Comparison of ENCODE assay signal across 8 cellular contexts in genomic region chr13:43785166-43785680, GRCh38. TPM values are rescaled to one million over a fixed set of nuclear protein-coding genes. Genes with fewer than 3 reads are reported as not detected.
DNase-seq lines count a peak whose midpoint lies in the region; ATAC-seq and TF ChIP-seq lines count a peak whose summit lies in the region.

No MANE protein-coding gene starts in this region.

- BruUV-seq in mammary epithelial cell (replicated peaks; lab: Mats Ljungman, UMichigan): no TSS peak

- no peak for TF ChIP-seq POLR2A in vagina (IDR thresholded peaks at IDR 0.05)

- H3K4me1 ChIP-seq in heart right ventricle: peaks cover 0 to 50% (median 32%) of the 10 kb centered on the region in 9 donors
- peaks cover 19% of the 10 kb centered on the region for H3K4me1 ChIP-seq in mammary epithelial cell (ENCODE audit: insufficient read depth, low read length)
- H3K4me1 ChIP-seq in mesodermal cell (ENCODE audit: control insufficient read depth, insufficient read depth, low read length, poor library complexity, severe bottlenecking): no peaks in the 10 kb centered on the region
- H3K4me1 ChIP-seq in vagina: peaks cover 32% of the 10 kb centered on the region

- H3K9me3 ChIP-seq in heart right ventricle (no peaks in the 10 kb centered on the region), mammary epithelial cell (replicated peaks; ENCODE audit: insufficient read depth, low read length) (no peaks in the 10 kb centered on the region), mesodermal cell (ENCODE audit: control insufficient read depth, low read length) (no peaks in the 10 kb centered on the region), vagina (no peaks in the 10 kb centered on the region)

- H3K27me3 ChIP-seq in heart right ventricle (peaks cover 0 to 50% (median 26%) of the 10 kb centered on the region in 7 donors), mammary epithelial cell (ENCODE audit: insufficient read depth, low read length) (no peaks in the 10 kb centered on the region), vagina (no peaks in the 10 kb centered on the region)

- peak overlapping the region in 7 of 10 donors; percentile 38 to 90 (median 87) for H3K27ac ChIP-seq in heart right ventricle
- H3K27ac ChIP-seq in mammary epithelial cell (ENCODE audit: insufficient read depth, low read depth, low read length): no peak overlapping the region
- no peak overlapping the region for H3K27ac ChIP-seq in mesodermal cell (ENCODE audit: low read depth, low read length, severe bottlenecking)
- peak overlapping the region; percentile 75 for H3K27ac ChIP-seq in vagina

- H3K9ac ChIP-seq in mammary epithelial cell (ENCODE audit: insufficient read depth, low read length): no peak overlapping the region

- DNase-seq in heart right ventricle (no peak), cardiac septum (ENCODE audit: low spot score) (no peak), mammary epithelial cell (no peak), vagina (ENCODE audit: extremely low spot score in 2 of 2) (no peak), NCI-H1092 (lab: John Stamatoyannopoulos, UW) (no peak)

- TF ChIP-seq CTCF in heart right ventricle (IDR thresholded peaks at IDR 0.05) (no peak), mammary epithelial cell (conservative IDR thresholded peaks at IDR 0.05 in 1 of 2, IDR thresholded peaks at IDR 0.05 in 1 of 2; ENCODE audit: extremely low read depth in 1 of 2, insufficient read depth in 1 of 2, low read depth in 1 of 2, low read length in 2 of 2) (no peak), vagina (IDR thresholded peaks at IDR 0.05) (no peak)

- H3K4me2 ChIP-seq in mammary epithelial cell (ENCODE audit: insufficient read depth, low read depth, low read length): peak overlapping the region; percentile 99

- ATAC-seq in heart right ventricle (no peak), HG03097 (IDR thresholded peaks at IDR 0.05; ENCODE audit: low FRiP score, unreplicated experiment) (no peak), GM21825 (IDR thresholded peaks at IDR 0.05; ENCODE audit: unreplicated experiment) (no peak)

- peak overlapping the region; percentile 99 for H2AFZ ChIP-seq in mammary epithelial cell (ENCODE audit: low read depth, low read length)

- WGBS in heart right ventricle, 2 donors: 21 to 30% methylated on average over 12 of the region's 12 CpGs
- 74% methylated on average over 10 of the region's 12 CpGs for WGBS in mammary epithelial cell (ENCODE audit: low coverage, missing lambda C conversion rate)
- 58% methylated on average over 8 to 11 of the region's 12 CpGs for WGBS in mesodermal cell (ENCODE audit: insufficient coverage in 2 of 2), 2 experiments

- H3K36me3 ChIP-seq in heart right ventricle (no peaks in the 10 kb centered on the region), mammary epithelial cell (ENCODE audit: insufficient read depth, low read length) (no peaks in the 10 kb centered on the region), mesodermal cell (ENCODE audit: control insufficient read depth, insufficient read depth, low read length) (no peaks in the 10 kb centered on the region), vagina (no peaks in the 10 kb centered on the region)

- in situ Hi-C loops in mammary epithelial cell (cut with MboI; ENCODE audit: low sequenced_read_pairs in 2 of 2): loop anchor here (25.0 kb wide), 2 partner anchors 698 to 823 kb away; no protein-coding TSS in a partner anchor

- no peaks in the 10 kb centered on the region for H3K79me2 ChIP-seq in mammary epithelial cell (ENCODE audit: insufficient read depth, low read length)

- intact Hi-C loops in heart right ventricle (cut with DNase I) (loop anchor here in 7 of 10 donors (5.0 to 10.0 kb wide), 10 partner anchors 98 to 588 kb away; no protein-coding TSS in a partner anchor), cardiac septum (cut with DNase I) (loop anchor here (5.0 kb wide), 2 partner anchors 98 to 478 kb away; no protein-coding TSS in a partner anchor), mammary epithelial cell (cut with micrococcal nuclease) (loop anchor here (5.0 to 10.0 kb wide), 5 partner anchors 92 to 698 kb away; partner anchors contain the start of genes CCDC122 and LACC1), vagina (cut with DNase I) (no loop called here)

- CTCF ChIA-PET in mammary epithelial cell (lab: Charles Lee; ENCODE audit: low non-redundant PET): no interaction called here

- no peaks in the 10 kb centered on the region for H4K20me1 ChIP-seq in mammary epithelial cell (ENCODE audit: insufficient read depth, low read length)

- dilution Hi-C loops in mammary epithelial cell (cut with HindIII; ENCODE audit: low sequenced_read_pairs): no loop called here

- H3K4me3 ChIP-seq in heart right ventricle (peak overlapping the region in 9 of 10 donors; percentile 50 to 89 (median 72)), mammary epithelial cell (replicated peaks in 1 of 3; ENCODE audit: insufficient read depth in 1 of 3, low read depth in 2 of 3, low read length in 3 of 3) (peak overlapping the region; percentile 66 to 73 (median 72)), mesodermal cell (ENCODE audit: extremely low read depth, insufficient read depth, low read length, poor library complexity, severe bottlenecking) (peak overlapping the region; percentile 58), vagina (peak overlapping the region; percentile 60 to 64)

RNA-seq across cellular contexts. Expression of gene ENOX1, which starts 1.5 kb away (rescaled TPM):
- total RNA-seq in heart right ventricle: 10 to 100 TPM in 2 of 10 donors, 1 to 10 TPM in 8; 3.1 to 10.4 (median 7.7) TPM
- polyA plus RNA-seq in heart right ventricle: 1 to 10 TPM; 2.0 to 2.1 TPM
- total RNA-seq in cardiac septum: 6.6 TPM
- total RNA-seq in mammary epithelial cell: 1 to 10 TPM in 1 of 2 donors, under 1 TPM in 1; 0.17 to 1.2 TPM
- 1.9 TPM for polyA plus RNA-seq in mammary epithelial cell
- not detected for polyA minus RNA-seq in mammary epithelial cell
- 5.6 TPM for polyA plus RNA-seq in mesodermal cell (2013, experiment 1 of 2)
- 6.5 TPM for polyA plus RNA-seq in mesodermal cell (2013, experiment 2 of 2)
- 2.7 TPM for total RNA-seq in vagina

Comparison
In these comparisons a context has a peak if more than half of its experiments do, and no peak if none do; other contexts are left out.
1. H3K27ac ChIP-seq: peak in heart right ventricle (7 of 10) and vagina (single experiment); none in mammary epithelial cell (single experiment) and mesodermal cell (single experiment).
2. Peak in every context shown above with its lines, with median percentiles within 50 percentile points of each other: H3K4me3 ChIP-seq.